In the genomic region with DNA sequence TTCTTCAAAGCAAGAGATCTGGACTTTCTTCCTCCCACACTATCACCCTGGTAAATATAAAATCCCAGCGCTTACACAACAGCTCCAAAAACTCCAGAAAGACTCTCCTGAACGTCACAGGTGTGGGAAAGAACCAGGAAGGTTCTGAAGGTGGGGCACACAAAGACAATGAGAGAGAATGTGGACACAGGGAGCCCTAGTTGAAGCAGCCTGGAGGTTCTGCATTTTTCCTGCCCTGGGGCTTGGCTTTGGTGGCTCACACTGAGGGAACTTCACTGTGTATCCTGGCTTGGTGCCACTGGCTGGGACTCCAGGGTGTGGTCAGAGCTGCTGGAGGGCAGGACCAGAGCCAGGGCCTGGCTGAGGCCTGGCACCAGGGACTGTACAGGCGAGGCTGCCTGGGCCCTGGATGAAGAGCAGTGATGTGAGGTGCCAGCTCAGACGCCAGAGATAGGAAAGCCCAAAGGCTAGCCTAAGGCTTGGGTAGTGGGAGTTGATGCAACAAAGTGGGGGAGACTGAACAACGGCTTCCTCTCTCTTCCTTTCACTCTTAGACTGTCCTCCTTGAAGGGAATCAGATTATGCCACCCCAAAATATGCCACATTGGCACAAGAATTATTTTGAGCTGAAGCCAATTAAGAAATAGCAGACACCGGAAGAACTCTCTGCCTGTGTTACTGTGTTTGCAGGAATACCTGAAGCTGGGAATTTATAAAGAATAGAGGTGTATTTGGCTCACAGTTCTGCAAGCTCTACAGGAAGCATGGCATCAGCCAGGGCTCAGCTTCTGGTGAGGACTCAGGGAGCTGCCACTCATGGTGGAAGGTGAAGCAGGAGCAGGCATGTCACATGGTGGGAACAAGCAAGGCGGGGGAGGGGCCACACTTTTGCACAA, we compare ENCODE assay signal across 8 cellular contexts. TPM values are rescaled to one million over a fixed set of nuclear protein-coding genes. Genes with fewer than 3 reads are reported as not detected.
DNase-seq lines count a peak whose midpoint lies in the region; ATAC-seq, FAIRE-seq and TF ChIP-seq lines count a peak whose summit lies in the region.

No MANE protein-coding gene starts in this region.

- peak; percentile 98 for FAIRE-seq in A549 (lab: Jason Lieb, UNC)

- no peaks in the 10 kb centered on the region for H3K36me3 ChIP-seq in HEK293 (ENCODE audit: control insufficient read depth in 2 of 2, insufficient read depth in 1 of 2, low read length in 2 of 2)
- H3K36me3 ChIP-seq in ovary, result no peaks in the 10 kb centered on the region

- TF ChIP-seq RAD21 in A549 (conservative IDR thresholded peaks at IDR 0.05 in 1 of 2, IDR thresholded peaks at IDR 0.05 in 1 of 2), result peak; percentile 14 to 41; a peak in 3 of 5 replicates

- peak; percentile 97 for DNase-seq in A549 (ENCODE audit: low read depth in 1 of 2, low spot score in 1 of 2)
- DNase-seq in T1000 (lab: John Stamatoyannopoulos, UW), result peak; percentile 71
- peak; percentile 68 to 89 for DNase-seq in foreskin fibroblast
- DNase-seq in ovary, result peak; percentile 45 to 77 (median 67)
- no peak for DNase-seq in NCI-H187 (lab: John Stamatoyannopoulos, UW)
- DNase-seq in NOMO-1 (lab: John Stamatoyannopoulos, UW; ENCODE audit: unreplicated experiment in 2 of 2), result no peak
- DNase-seq in SK-N-DZ (ENCODE audit: low spot score), result no peak

- peaks cover 44% of the 10 kb centered on the region for H3K4me1 ChIP-seq in A549
- peaks cover 22% of the 10 kb centered on the region for H3K4me1 ChIP-seq in HEK293 (ENCODE audit: control insufficient read depth, insufficient read depth, low read length)
- H3K4me1 ChIP-seq in ovary (ENCODE audit: insufficient read depth), result peaks cover 8% of the 10 kb centered on the region

- no peaks in the 10 kb centered on the region for H3K27me3 ChIP-seq in ovary

- peak; percentile 96 for ATAC-seq in A549

- TF ChIP-seq EP300 in A549 (IDR thresholded peaks at IDR 0.05) (peak; percentile 80 to 89; a peak in 3 of 5 replicates), ovary (IDR thresholded peaks at IDR 0.05) (no peak)

- H3K4me2 ChIP-seq in A549, result peak overlapping the region; percentile 64

- intact Hi-C loops in ovary (cut with DNase I), result no loop called here

- H3K27ac ChIP-seq in A549, result peak overlapping the region; percentile 87
- H3K27ac ChIP-seq in HEK293 (ENCODE audit: extremely low read depth, low read depth, low read length), result peak overlapping the region; percentile 25; the same call in 1 of the 2 replicates
- no peak overlapping the region for H3K27ac ChIP-seq in ovary

- H3K9me3 ChIP-seq in A549, result no peaks in the 10 kb centered on the region
- H3K9me3 ChIP-seq in HEK293 (ENCODE audit: control insufficient read depth, insufficient read depth, low read depth, low read length), result no peaks in the 10 kb centered on the region
- no peaks in the 10 kb centered on the region for H3K9me3 ChIP-seq in ovary

- TF ChIP-seq POLR2A in A549 (IDR thresholded peaks at IDR 0.05; ENCODE audit: low read length) (peak; percentile 36), ovary (IDR thresholded peaks at IDR 0.05) (no peak)

- TF ChIP-seq CTCF in A549 (IDR thresholded peaks at IDR 0.05), result no peak
- no peak for TF ChIP-seq CTCF in HEK293 (tag by site-specific recombination; IDR thresholded peaks at IDR 0.05)
- no peak for TF ChIP-seq CTCF in foreskin fibroblast (IDR thresholded peaks at IDR 0.05; ENCODE audit: low read depth, low read length)
- no peak for TF ChIP-seq CTCF in ovary (IDR thresholded peaks at IDR 0.05)

- 15% methylated on average over 7 of the region's 7 CpGs for WGBS in A549 (ENCODE audit: missing lambda C conversion rate)
- 73 to 77% (median 73%) methylated on average over 7 of the region's 7 CpGs for WGBS in ovary, 3 donors

- POLR2A ChIA-PET in A549 (lab: Yijun Ruan, JAX) (interaction anchor here (0.7 to 1.5 kb wide), 10 partner anchors 8 to 312 kb away, joined by 3 to 9 read pairs (median 4); partner anchors contain the start of gene CDS2), HEK293 (lab: Yijun Ruan, JAX) (no interaction called here)

- CTCF ChIA-PET in A549 (lab: Yijun Ruan, JAX), result interaction anchor here (0.6 to 4.0 kb wide), 7 partner anchors 11 to 118 kb away, joined by 3 to 21 read pairs (median 4); no protein-coding TSS in a partner anchor
- CTCF ChIA-PET in HEK293 (lab: Yijun Ruan, JAX), result interaction anchor here (0.6 to 1.5 kb wide), 3 partner anchors 27 to 1002 kb away, joined by 3 to 9 read pairs (median 4); no protein-coding TSS in a partner anchor

- H3K4me3 ChIP-seq in A549, result no peak overlapping the region
- H3K4me3 ChIP-seq in HEK293 (ENCODE audit: low read depth, low read length), result no peak overlapping the region
- no peak overlapping the region for H3K4me3 ChIP-seq in foreskin fibroblast (ENCODE audit: low read depth in 1 of 2, low read length in 2 of 2)
- H3K4me3 ChIP-seq in ovary, result no peak overlapping the region

TF ChIP-seq in A549, 52 proteins besides CTCF, POLR2A, EP300 and RAD21 (continues in another document):
- TF ChIP-seq HMGXB4 (CRISPR knock-in tag; IDR thresholded peaks at IDR 0.05; ENCODE audit: borderline replicate concordance) (no peak), ESRRA (IDR thresholded peaks at IDR 0.05; ENCODE audit: borderline replicate concordance, low read length) (no peak), NFE2L2 (conservative IDR thresholded peaks at IDR 0.05; ENCODE audit: low read length) (no peak)

TF ChIP-seq in HEK293, 187 proteins besides CTCF, POLR2A, EP300 and RAD21 (continues in another document):
- TF ChIP-seq ZBTB48 (tag by site-specific recombination; IDR thresholded peaks at IDR 0.05), result peak; percentile 56; the same call in 1 of the 2 replicates
- no peak for TF ChIP-seq ZIC2 (tag by site-specific recombination; IDR thresholded peaks at IDR 0.05)
- TF ChIP-seq ZNF18 (tag by site-specific recombination; IDR thresholded peaks at IDR 0.05), result peak; percentile 41; the same call in 1 of the 2 replicates
- TF ChIP-seq ZNF335 (tag by site-specific recombination; conservative IDR thresholded peaks at IDR 0.05), result peak; percentile 36; the same call in 1 of the 2 replicates
- TF ChIP-seq ZNF37A (tag by site-specific recombination; IDR thresholded peaks at IDR 0.05), result no peak
- TF ChIP-seq ZBTB20 (tag by site-specific recombination; IDR thresholded peaks at IDR 0.05), result no peak
- 0 out of 2 replicates have a peak, but pooled peaks have one; percentile 38 for TF ChIP-seq KLF1 (tag by site-specific recombination; IDR thresholded peaks at IDR 0.05)
- TF ChIP-seq, protein P1, sequence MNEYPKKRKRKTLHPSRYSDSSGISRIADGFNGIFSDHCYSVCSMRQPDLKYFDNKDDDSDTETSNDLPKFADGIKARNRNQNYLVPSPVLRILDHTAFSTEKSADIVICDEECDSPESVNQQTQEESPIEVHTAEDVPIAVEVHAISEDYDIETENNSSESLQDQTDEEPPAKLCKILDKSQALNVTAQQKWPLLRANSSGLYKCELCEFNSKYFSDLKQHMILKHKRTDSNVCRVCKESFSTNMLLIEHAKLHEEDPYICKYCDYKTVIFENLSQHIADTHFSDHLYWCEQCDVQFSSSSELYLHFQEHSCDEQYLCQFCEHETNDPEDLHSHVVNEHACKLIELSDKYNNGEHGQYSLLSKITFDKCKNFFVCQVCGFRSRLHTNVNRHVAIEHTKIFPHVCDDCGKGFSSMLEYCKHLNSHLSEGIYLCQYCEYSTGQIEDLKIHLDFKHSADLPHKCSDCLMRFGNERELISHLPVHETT (tag by site-specific recombination; IDR thresholded peaks at IDR 0.05), result no peak
- TF ChIP-seq GLI2 (tag by site-specific recombination; IDR thresholded peaks at IDR 0.05; ENCODE audit: borderline replicate concordance, low read depth), result no peak
- no peak for TF ChIP-seq ZNF239 (tag by site-specific recombination; IDR thresholded peaks at IDR 0.05)

RNA-seq across cellular contexts. Expression of gene TMEM230, which starts 39.5 kb away (rescaled TPM):
- polyA plus RNA-seq in A549 (2011; rRNA removed) (276 and 284 TPM in 2 replicates), A549 (2017; fragmentation: RNase III; extraction: RNeasy Plus Mini Kit Qiagen cat#74134 plus additional on column Dnase treatment) (99.9 to 106 TPM (median 105 TPM) in 3 replicates), ovary (100 to 1,000 TPM; 124 to 194 TPM)
- polyA plus RNA-seq in A549 (2012; cell fraction: cytosol; rRNA removed), result 99.5 and 123 TPM in 2 replicates
- polyA plus RNA-seq in A549 (2012; cell fraction: nucleus; rRNA removed), result 27.3 and 47.4 TPM in 2 replicates
- 67.7 and 90.9 TPM in 2 replicates for polyA minus RNA-seq in A549 (2011; rRNA and poly(A)+ RNA removed)
- 100 to 1,000 TPM in 2 of 7 donors, 10 to 100 TPM in 5; 57.7 to 119 (median 97.7) TPM for total RNA-seq in ovary
- polyA plus RNA-seq in SK-N-DZ (2014; cell fraction: cytosol; rRNA removed), result 131 and 142 TPM in 2 replicates
- 70.4 and 71.7 TPM in 2 replicates for polyA plus RNA-seq in SK-N-DZ (2014; cell fraction: nucleus; rRNA removed)

RNA-seq across cellular contexts. Expression of gene PCNA, which starts 46.4 kb away (rescaled TPM):
- polyA plus RNA-seq in A549 (2011; rRNA removed) (388 and 450 TPM in 2 replicates), A549 (2017; fragmentation: RNase III; extraction: RNeasy Plus Mini Kit Qiagen cat#74134 plus additional on column Dnase treatment) (431 to 445 TPM (median 440 TPM) in 3 replicates), ovary (10 to 100 TPM; 42.1 to 49.0 TPM)
- polyA plus RNA-seq in A549 (2012; cell fraction: cytosol; rRNA removed), result 552 and 561 TPM in 2 replicates
- polyA plus RNA-seq in A549 (2012; cell fraction: nucleus; rRNA removed), result 882 and 940 TPM in 2 replicates
- polyA minus RNA-seq in A549 (2011; rRNA and poly(A)+ RNA removed), result 260 and 279 TPM in 2 replicates
- total RNA-seq in ovary, result 10 to 100 TPM; 34.1 to 50.0 (median 38.8) TPM
- polyA plus RNA-seq in SK-N-DZ (2014; cell fraction: cytosol; rRNA removed), result 918 and 1,013 TPM in 2 replicates
- polyA plus RNA-seq in SK-N-DZ (2014; cell fraction: nucleus; rRNA removed), result 512 and 516 TPM in 2 replicates

RNA-seq across cellular contexts. Expression of gene CDS2, which starts 53.4 kb away (rescaled TPM):
- polyA plus RNA-seq in A549 (2011; rRNA removed) (106 and 128 TPM in 2 replicates), A549 (2017; fragmentation: RNase III; extraction: RNeasy Plus Mini Kit Qiagen cat#74134 plus additional on column Dnase treatment) (34.0 to 44.0 TPM (median 37.4 TPM) in 3 replicates), ovary (10 to 100 TPM; 11.4 to 54.6 TPM)
- polyA plus RNA-seq in A549 (2012; cell fraction: cytosol; rRNA removed), result 26.2 and 34.1 TPM in 2 replicates
- polyA plus RNA-seq in A549 (2012; cell fraction: nucleus; rRNA removed), result 13.9 and 27.4 TPM in 2 replicates
- polyA minus RNA-seq in A549 (2011; rRNA and poly(A)+ RNA removed), result 100 TPM in 2 replicates
- total RNA-seq in ovary, result 10 to 100 TPM; 18.5 to 43.7 (median 37.6) TPM
- 28.5 and 28.7 TPM in 2 replicates for polyA plus RNA-seq in SK-N-DZ (2014; cell fraction: cytosol; rRNA removed)
- 30.6 and 32.0 TPM in 2 replicates for polyA plus RNA-seq in SK-N-DZ (2014; cell fraction: nucleus; rRNA removed)

Comparison
In these comparisons a context has a peak if more than half of its experiments do, and no peak if none do; other contexts are left out.
1. DNase-seq: peak in A549 (2 of 2), T1000 (single experiment), foreskin fibroblast (2 of 2) and ovary (5 of 5); none in NCI-H187 (0 of 2), NOMO-1 (0 of 2) and SK-N-DZ (single experiment).
2. H3K27ac ChIP-seq: peak in A549 (2 of 2) and HEK293 (single experiment); none in ovary (0 of 2).
3. RNA of gene PCNA, which starts 46.4 kb away (polyA plus RNA-seq): 388 to 940 TPM in A549; 42.1 to 49.0 TPM in ovary; every median in the first group is over 4 times any median in the second.
4. Of the 5 proteins assayed by ChIP-seq in both HEK293 and A549: peak only in HEK293: none; only in A549: ZNF302; in both: none; in neither: 4.